ENCODE assay signal across 8 cellular contexts in genomic region chr2:32357545-32358482, GRCh38. TPM values are rescaled to one million over a fixed set of nuclear protein-coding genes. Genes with fewer than 3 reads are reported as not detected.
DNase-seq lines count a peak whose midpoint lies in the region; ATAC-seq and TF ChIP-seq lines count a peak whose summit lies in the region.

No MANE protein-coding gene starts in this region.

- peak overlapping the region; percentile 93 to 97 for H3K9ac ChIP-seq in liver (ENCODE audit: low read depth in 1 of 2, low read length in 2 of 2)

- H3K9me3 ChIP-seq in WERI-Rb-1 (ENCODE audit: severe bottlenecking) = no peaks in the 10 kb centered on the region
- H3K9me3 ChIP-seq in liver (ENCODE audit: control insufficient read depth in 4 of 4, low read length in 3 of 4) = no peaks in the 10 kb centered on the region

- TF ChIP-seq RAD21 in liver (IDR thresholded peaks at IDR 0.05) = no peak

- peaks cover 2 to 32% (median 25%) of the 10 kb centered on the region in 4 donors for H3K4me1 ChIP-seq in liver (ENCODE audit: control insufficient read depth in 4 of 4, insufficient read depth in 4 of 4, low read length in 3 of 4)

- 1% methylated on average over 56 of the region's 56 CpGs for WGBS in liver

- peak; percentile 61 for DNase-seq in AG08396 (ENCODE audit: low spot score)
- DNase-seq in WERI-Rb-1 = peak; percentile 54
- peak in 2 of 3 donors; percentile 11 to 20 for DNase-seq in stimulated activated CD4-positive, alpha-beta T cell treated with anti-CD3 and anti-CD28 coated beads, TNF-alpha, amount 100 ng/mL, for 48 hours (ENCODE audit: low read depth in 3 of 3)

- H3K36me3 ChIP-seq in WERI-Rb-1 (peaks cover 22% of the 10 kb centered on the region), liver (ENCODE audit: control insufficient read depth in 4 of 4, insufficient read depth in 3 of 4, low read depth in 1 of 4, low read length in 3 of 4) (no peaks in the 10 kb centered on the region)

- H3K27me3 ChIP-seq in WERI-Rb-1 (ENCODE audit: insufficient read depth, low read depth, severe bottlenecking) (no peaks in the 10 kb centered on the region), liver (ENCODE audit: control insufficient read depth in 4 of 4, insufficient read depth in 4 of 4, low read length in 3 of 4) (no peaks in the 10 kb centered on the region)

- TF ChIP-seq CTCF in WERI-Rb-1 (IDR thresholded peaks at IDR 0.05; ENCODE audit: low read depth, low read length) = no peak
- TF ChIP-seq CTCF in liver (IDR thresholded peaks at IDR 0.05; ENCODE audit: low read depth, low read length, missing input control) = no peak

- ATAC-seq in GM19025 (IDR thresholded peaks at IDR 0.05; ENCODE audit: low read depth, unreplicated experiment) (peak; percentile 3), HG03378 (IDR thresholded peaks at IDR 0.05; ENCODE audit: unreplicated experiment) (peak; percentile 2), GM18873 (IDR thresholded peaks at IDR 0.05; ENCODE audit: low FRiP score, unreplicated experiment) (no peak)

- H3K4me3 ChIP-seq in WERI-Rb-1 (ENCODE audit: low read depth, low read length) (peak overlapping the region; percentile 100), liver (ENCODE audit: low read depth in 1 of 3, low read length in 3 of 3) (peak overlapping the region; percentile 92 to 99 (median 93))

- peak overlapping the region; percentile 93 for H3K27ac ChIP-seq in WERI-Rb-1
- peak overlapping the region; percentile 92 for H3K27ac ChIP-seq in cingulate gyrus (ENCODE audit: low read depth, low read length)
- peak overlapping the region; percentile 94 to 97 for H3K27ac ChIP-seq in liver (ENCODE audit: low read depth in 1 of 2, low read length in 2 of 2)

TF ChIP-seq in liver, 16 proteins besides CTCF, POLR2A, EP300 and RAD21:
- TF ChIP-seq HNF4A (conservative IDR thresholded peaks at IDR 0.05) = no peak
- no peak for TF ChIP-seq TAF1 (conservative IDR thresholded peaks at IDR 0.05)
- no peak for TF ChIP-seq SP1 (IDR thresholded peaks at IDR 0.05)
- no peak for TF ChIP-seq ATF3 (IDR thresholded peaks at IDR 0.05)
- TF ChIP-seq GABPA (IDR thresholded peaks at IDR 0.05 in 1 of 2, conservative IDR thresholded peaks at IDR 0.05 in 1 of 2) = no peak
- no peak for TF ChIP-seq NR2F2 (IDR thresholded peaks at IDR 0.05)
- TF ChIP-seq, protein P1, sequence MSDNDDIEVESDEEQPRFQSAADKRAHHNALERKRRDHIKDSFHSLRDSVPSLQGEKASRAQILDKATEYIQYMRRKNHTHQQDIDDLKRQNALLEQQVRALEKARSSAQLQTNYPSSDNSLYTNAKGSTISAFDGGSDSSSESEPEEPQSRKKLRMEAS (IDR thresholded peaks at IDR 0.05) = no peak
- no peak for TF ChIP-seq EGR1 (IDR thresholded peaks at IDR 0.05; ENCODE audit: low read depth in 2 of 2)
- TF ChIP-seq FOXA1 (IDR thresholded peaks at IDR 0.05) = no peak
- TF ChIP-seq ZBTB33 (IDR thresholded peaks at IDR 0.05) = no peak
- TF ChIP-seq JUND (IDR thresholded peaks at IDR 0.05) = no peak
- no peak for TF ChIP-seq HNF4G (IDR thresholded peaks at IDR 0.05)
- no peak for TF ChIP-seq REST (IDR thresholded peaks at IDR 0.05)
- no peak for TF ChIP-seq RXRA (IDR thresholded peaks at IDR 0.05)
- no peak for TF ChIP-seq FOXA2 (IDR thresholded peaks at IDR 0.05)
- no peak for TF ChIP-seq YY1 (IDR thresholded peaks at IDR 0.05)

RNA-seq across cellular contexts. Expression of gene BIRC6, which starts 1.0 kb away (rescaled TPM):
- total RNA-seq in liver = 100 to 1,000 TPM in 1 of 2 donors, 10 to 100 TPM in 1; 68.7 to 171 TPM
- 10 to 100 TPM; 11.1 to 21.7 TPM for polyA plus RNA-seq in liver
